ENCODE assay signal across 22 cellular contexts in the genomic region with DNA sequence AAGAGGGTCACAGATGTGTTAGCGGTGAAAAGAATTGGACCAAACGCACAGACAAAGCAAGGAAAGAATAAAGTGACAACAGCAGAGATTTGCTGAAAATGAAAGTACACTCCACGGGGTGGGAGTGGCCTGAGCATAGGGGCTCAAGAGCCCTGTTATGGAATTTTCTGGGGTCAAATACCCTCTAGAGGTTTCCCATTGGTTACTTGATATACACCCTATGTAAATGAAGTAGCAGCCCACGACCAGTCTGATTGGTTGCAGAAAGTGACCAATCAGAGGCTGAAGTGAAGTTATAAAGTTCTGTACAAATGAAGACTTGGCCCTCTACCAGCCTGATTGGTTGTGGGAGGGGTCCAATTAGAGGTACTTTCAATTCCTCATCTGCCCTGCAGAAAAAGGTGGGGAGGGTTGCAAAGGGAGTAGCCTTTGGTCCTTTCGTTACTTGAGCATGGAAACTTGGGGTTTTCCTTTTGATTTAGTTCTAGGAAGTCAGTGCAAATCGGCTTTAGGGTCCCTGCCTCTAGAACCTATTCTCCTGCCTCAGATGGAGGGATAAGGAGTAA.
"Had no signal": no experiment of that assay in that cellular context is flagged by ENCODE, and none has a peak within 500 bp of the region (broad histone marks: within the 10 kb centered on the region; RNA-seq: fewer than 3 reads in every experiment).

No MANE protein-coding gene starts in this region.

- H3K36me3 Mint-ChIP-seq: activated naive CD8-positive, alpha-beta T cell treated with anti-CD3 and anti-CD28 coated beads for 36 hours; naive thymus-derived CD4-positive, alpha-beta T cell; stimulated activated effector memory CD8-positive, alpha-beta T cell treated with anti-CD3 and anti-CD28 coated beads, Interleukin-12 subunit alpha, Interleukin-12 subunit beta, amount 100 ng/mL, for 72 hours had no signal

- H3K9me3 Mint-ChIP-seq: activated CD4-positive, alpha-beta T cell treated with anti-CD3 and anti-CD28 coated beads, Interleukin-2, amount 10 ng/mL, durations not matched to agents 24 days and 14 days; activated naive CD8-positive, alpha-beta T cell treated with anti-CD3 and anti-CD28 coated beads for 36 hours; stimulated activated effector memory CD8-positive, alpha-beta T cell treated with anti-CD3 and anti-CD28 coated beads, Interleukin-12 subunit alpha, Interleukin-12 subunit beta, amount 100 ng/mL, for 72 hours had no signal

- H3K27ac ChIP-seq: body of pancreas, left ventricle myocardium inferior, neutrophil, thyroid gland had no signal

- H3K4me3 Mint-ChIP-seq: activated CD4-positive, alpha-beta T cell treated with anti-CD3 and anti-CD28 coated beads, Interleukin-2, amount 10 ng/mL, durations not matched to agents 24 days and 14 days; activated naive CD8-positive, alpha-beta T cell treated with anti-CD3 and anti-CD28 coated beads for 36 hours; naive thymus-derived CD4-positive, alpha-beta T cell; stimulated activated effector memory CD8-positive, alpha-beta T cell treated with anti-CD3 and anti-CD28 coated beads, Interleukin-12 subunit alpha, Interleukin-12 subunit beta, amount 100 ng/mL, for 72 hours had no signal

- H3K9me3 ChIP-seq: body of pancreas, left ventricle myocardium inferior, mucosa of descending colon, neutrophil, thyroid gland had no signal

- H3K4me1 ChIP-seq: body of pancreas, thyroid gland had no signal

- H3K27me3 ChIP-seq: body of pancreas, neutrophil, thyroid gland had no signal

- H3K27me3 Mint-ChIP-seq: activated CD4-positive, alpha-beta T cell treated with anti-CD3 and anti-CD28 coated beads, Interleukin-2, amount 10 ng/mL, durations not matched to agents 24 days and 14 days had no signal

- H3K36me3 ChIP-seq: left ventricle myocardium inferior, neutrophil, thyroid gland had no signal

- H3K4me3 ChIP-seq: body of pancreas, left ventricle myocardium inferior, mucosa of descending colon, thyroid gland had no signal

- DNase-seq: activated CD4-positive, alpha-beta T cell treated with anti-CD3 and anti-CD28 coated beads, Interleukin-2, amount 10 ng/mL, durations not matched to agents 24 days and 14 days; activated CD4-positive, CD25-positive, alpha-beta regulatory T cell; activated CD8-positive, alpha-beta memory T cell treated with anti-CD3 and anti-CD28 coated beads, Interleukin-2, amount 50 U/mL, for 48 hours; activated naive CD8-positive, alpha-beta T cell treated with anti-CD3 and anti-CD28 coated beads for 36 hours; amygdala; body of pancreas; caudate nucleus; erythroblast; hippocampal formation; kidney; left ventricle myocardium inferior; mucosa of descending colon; naive thymus-derived CD4-positive, alpha-beta T cell; retina; stimulated activated CD4-positive, alpha-beta T cell treated with anti-CD3 and anti-CD28 coated beads, Interleukin-12 subunit alpha, Interleukin-12 subunit beta, amount 100 ng/mL, for 4 hours; stimulated activated CD4-positive, alpha-beta T cell treated with anti-CD3 and anti-CD28 coated beads, Interleukin-2, amount 100 ng/mL, for 24 hours; thyroid gland had no signal

- ATAC-seq: body of pancreas; mucosa of descending colon; naive thymus-derived CD4-positive, alpha-beta T cell; stimulated activated effector memory CD8-positive, alpha-beta T cell treated with anti-CD3 and anti-CD28 coated beads, Interleukin-12 subunit alpha, Interleukin-12 subunit beta, amount 100 ng/mL, for 72 hours had no signal

- H3K27ac Mint-ChIP-seq: activated CD4-positive, alpha-beta T cell treated with anti-CD3 and anti-CD28 coated beads, Interleukin-2, amount 10 ng/mL, durations not matched to agents 24 days and 14 days; activated naive CD8-positive, alpha-beta T cell treated with anti-CD3 and anti-CD28 coated beads for 36 hours; naive thymus-derived CD4-positive, alpha-beta T cell; stimulated activated effector memory CD8-positive, alpha-beta T cell treated with anti-CD3 and anti-CD28 coated beads, Interleukin-12 subunit alpha, Interleukin-12 subunit beta, amount 100 ng/mL, for 72 hours had no signal

- FAIRE-seq: colon, kidney, TTC549, urothelium cell line had no signal

- H3K4me1 Mint-ChIP-seq: activated CD4-positive, alpha-beta T cell treated with anti-CD3 and anti-CD28 coated beads, Interleukin-2, amount 10 ng/mL, durations not matched to agents 24 days and 14 days; activated naive CD8-positive, alpha-beta T cell treated with anti-CD3 and anti-CD28 coated beads for 36 hours; naive thymus-derived CD4-positive, alpha-beta T cell; stimulated activated effector memory CD8-positive, alpha-beta T cell treated with anti-CD3 and anti-CD28 coated beads, Interleukin-12 subunit alpha, Interleukin-12 subunit beta, amount 100 ng/mL, for 72 hours had no signal
